Comparison of ENCODE assay signal across 1 cellular context in the genomic region with DNA sequence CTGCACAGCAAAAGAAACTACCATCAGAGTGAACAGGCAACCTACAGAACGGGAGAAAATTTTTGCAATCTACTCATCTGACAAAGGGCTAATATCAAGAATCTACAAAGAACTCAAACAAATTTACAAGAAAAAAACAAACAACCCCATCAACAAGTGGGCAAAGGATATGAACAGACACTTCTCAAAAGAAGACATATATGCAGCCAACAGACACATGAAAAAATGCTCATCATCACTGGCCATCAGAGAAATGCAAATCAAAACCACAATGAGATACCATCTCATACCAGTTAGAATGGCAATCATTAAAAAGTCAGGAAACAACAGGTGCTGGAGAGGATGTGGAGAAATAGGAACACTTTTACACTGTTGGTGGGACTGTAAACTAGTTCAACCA.
TF ChIP-seq lines count a peak whose summit lies in the region.
"Not testable (repeated sequence)": the region's sequence is repeated elsewhere in the genome, so short reads cannot be mapped to it uniquely, and the experiment has no call there.

No MANE protein-coding gene starts in this region.

- POLR2A ChIA-PET in HEK293 (lab: Yijun Ruan, JAX), result not testable (repeated sequence)

- not testable (repeated sequence) for H3K4me1 ChIP-seq in HEK293 (ENCODE audit: control insufficient read depth, insufficient read depth, low read length)

- not testable (repeated sequence) for H3K36me3 ChIP-seq in HEK293 (ENCODE audit: control insufficient read depth in 2 of 2, insufficient read depth in 1 of 2, low read length in 2 of 2)

- H3K27ac ChIP-seq in HEK293 (ENCODE audit: extremely low read depth, low read depth, low read length), result not testable (repeated sequence)

- CTCF ChIA-PET in HEK293 (lab: Yijun Ruan, JAX), result not testable (repeated sequence)

- H3K9me3 ChIP-seq in HEK293 (ENCODE audit: control insufficient read depth, insufficient read depth, low read depth, low read length), result not testable (repeated sequence)

- not testable (repeated sequence) for H3K4me3 ChIP-seq in HEK293 (ENCODE audit: low read depth, low read length)

- not testable (repeated sequence) for TF ChIP-seq CTCF in HEK293 (tag by site-specific recombination; IDR thresholded peaks at IDR 0.05)

TF ChIP-seq in HEK293, 187 proteins besides CTCF, POLR2A, EP300 and RAD21:
- TF ChIP-seq SCRT1 (tag by site-specific recombination; IDR thresholded peaks at IDR 0.05; ENCODE audit: borderline replicate concordance) (peak; percentile 56; the same call in 1 of the 2 replicates), SCRT2 (tag by site-specific recombination; IDR thresholded peaks at IDR 0.05) (peak; percentile 67)
